ENCODE assay signal across 30 cellular contexts in the genomic region with DNA sequence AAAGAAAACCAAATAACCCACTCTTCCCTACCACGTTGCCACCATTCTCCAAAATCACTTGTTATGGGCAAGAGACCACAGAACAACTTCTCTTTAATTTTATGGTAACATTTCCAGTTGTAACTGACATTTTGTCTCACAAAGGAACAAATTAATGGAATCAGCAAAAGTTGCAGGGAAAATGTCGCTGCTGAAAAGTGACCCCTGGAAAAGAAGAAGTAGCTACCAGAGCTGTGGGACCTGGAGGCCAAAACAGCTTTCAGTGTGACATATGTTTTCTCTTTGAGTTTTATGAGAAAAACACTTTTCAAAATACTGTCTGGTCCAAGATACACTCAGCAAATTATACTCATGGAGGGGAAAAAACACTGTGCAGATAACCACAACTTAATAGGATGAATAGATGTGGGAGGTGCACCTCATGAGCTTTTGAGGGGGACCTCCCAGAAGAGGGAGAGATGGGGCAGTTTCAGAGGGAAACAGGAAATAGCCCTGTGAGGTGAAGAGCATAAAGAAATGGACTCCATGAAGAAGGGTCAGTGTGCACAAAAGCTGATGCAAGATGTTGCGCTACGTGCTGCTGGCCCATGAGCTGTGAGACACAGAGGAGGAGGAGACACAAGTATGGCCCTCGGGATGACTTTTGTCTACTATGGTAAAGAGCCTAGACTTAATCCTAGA.
DNase-seq lines count a peak whose midpoint lies in the region; ATAC-seq and FAIRE-seq lines count a peak whose summit lies in the region.
"Had no signal": no experiment of that assay in that cellular context is flagged by ENCODE, and none has a peak within 500 bp of the region (broad histone marks: within the 10 kb centered on the region; RNA-seq: fewer than 3 reads in every experiment).

No MANE protein-coding gene starts in this region.

- peak; percentile 59 for FAIRE-seq in endometrium (lab: Jason Lieb, UNC)
- FAIRE-seq: A549, GM19239 had no signal

- H3K27me3 Mint-ChIP-seq in activated naive CD8-positive, alpha-beta T cell treated with anti-CD3 and anti-CD28 coated beads for 36 hours: no peaks in the 10 kb centered on the region
- no peaks in the 10 kb centered on the region for H3K27me3 Mint-ChIP-seq in activated naive CD8-positive, alpha-beta T cell treated with anti-CD3 and anti-CD28 coated beads, Interleukin-2, amount 50 U/mL, for 24 hours
- no peaks in the 10 kb centered on the region for H3K27me3 Mint-ChIP-seq in stimulated activated naive B cell treated with anti-CD40 and anti-IgM and Interleukin-4, amounts not matched to agents 10 μg/mL and 1 μg/mL and 100 μg/mL, for 72 hours
- H3K27me3 Mint-ChIP-seq: stimulated activated naive CD8-positive, alpha-beta T cell treated with anti-CD3 and anti-CD28 coated beads, Interleukin-15, amount 100 ng/mL, for 72 hours; T-cell had no signal

- no peak overlapping the region for H3K4me3 Mint-ChIP-seq in activated naive CD8-positive, alpha-beta T cell treated with anti-CD3 and anti-CD28 coated beads for 36 hours
- H3K4me3 Mint-ChIP-seq in activated naive CD8-positive, alpha-beta T cell treated with anti-CD3 and anti-CD28 coated beads, Interleukin-2, amount 50 U/mL, for 24 hours: no peak overlapping the region
- peak overlapping the region; percentile 1 to 17 for H3K4me3 Mint-ChIP-seq in stimulated activated naive B cell treated with anti-CD40 and anti-IgM and Interleukin-4, amounts not matched to agents 10 μg/mL and 1 μg/mL and 100 μg/mL, for 72 hours
- H3K4me3 Mint-ChIP-seq: stimulated activated naive CD8-positive, alpha-beta T cell treated with anti-CD3 and anti-CD28 coated beads, Interleukin-15, amount 100 ng/mL, for 72 hours; T-cell had no signal

- H3K9me3 Mint-ChIP-seq in activated naive CD8-positive, alpha-beta T cell treated with anti-CD3 and anti-CD28 coated beads for 36 hours: no peaks in the 10 kb centered on the region
- no peaks in the 10 kb centered on the region for H3K9me3 Mint-ChIP-seq in activated naive CD8-positive, alpha-beta T cell treated with anti-CD3 and anti-CD28 coated beads, Interleukin-2, amount 50 U/mL, for 24 hours
- peaks cover 0 to 3% of the 10 kb centered on the region in 2 donors for H3K9me3 Mint-ChIP-seq in stimulated activated naive B cell treated with anti-CD40 and anti-IgM and Interleukin-4, amounts not matched to agents 10 μg/mL and 1 μg/mL and 100 μg/mL, for 72 hours
- H3K9me3 Mint-ChIP-seq: stimulated activated naive CD8-positive, alpha-beta T cell treated with anti-CD3 and anti-CD28 coated beads, Interleukin-15, amount 100 ng/mL, for 72 hours had no signal

- H3K4me1 Mint-ChIP-seq in activated naive CD8-positive, alpha-beta T cell treated with anti-CD3 and anti-CD28 coated beads for 36 hours: peaks cover 8% of the 10 kb centered on the region
- peaks cover 4% of the 10 kb centered on the region for H3K4me1 Mint-ChIP-seq in activated naive CD8-positive, alpha-beta T cell treated with anti-CD3 and anti-CD28 coated beads, Interleukin-2, amount 50 U/mL, for 24 hours
- H3K4me1 Mint-ChIP-seq in stimulated activated naive B cell treated with anti-CD40 and anti-IgM and Interleukin-4, amounts not matched to agents 10 μg/mL and 1 μg/mL and 100 μg/mL, for 72 hours: peaks cover 29 to 51% of the 10 kb centered on the region in 2 donors

- peak overlapping the region; percentile 23 for H3K27ac Mint-ChIP-seq in activated naive CD8-positive, alpha-beta T cell treated with anti-CD3 and anti-CD28 coated beads for 36 hours
- H3K27ac Mint-ChIP-seq in activated naive CD8-positive, alpha-beta T cell treated with anti-CD3 and anti-CD28 coated beads, Interleukin-2, amount 50 U/mL, for 24 hours: no peak overlapping the region
- H3K27ac Mint-ChIP-seq in stimulated activated naive B cell treated with anti-CD40 and anti-IgM and Interleukin-4, amounts not matched to agents 10 μg/mL and 1 μg/mL and 100 μg/mL, for 72 hours: peak overlapping the region; percentile 31
- H3K27ac Mint-ChIP-seq: stimulated activated naive CD8-positive, alpha-beta T cell treated with anti-CD3 and anti-CD28 coated beads, Interleukin-15, amount 100 ng/mL, for 72 hours; T-cell had no signal

- peaks cover 26% of the 10 kb centered on the region for H3K36me3 Mint-ChIP-seq in activated naive CD8-positive, alpha-beta T cell treated with anti-CD3 and anti-CD28 coated beads for 36 hours
- H3K36me3 Mint-ChIP-seq in activated naive CD8-positive, alpha-beta T cell treated with anti-CD3 and anti-CD28 coated beads, Interleukin-2, amount 50 U/mL, for 24 hours (ENCODE audit: low read depth): peaks cover 20% of the 10 kb centered on the region
- peaks cover 21 to 45% of the 10 kb centered on the region in 2 donors for H3K36me3 Mint-ChIP-seq in stimulated activated naive B cell treated with anti-CD40 and anti-IgM and Interleukin-4, amounts not matched to agents 10 μg/mL and 1 μg/mL and 100 μg/mL, for 72 hours

- no peak for DNase-seq in activated naive CD8-positive, alpha-beta T cell treated with anti-CD3 and anti-CD28 coated beads for 36 hours
- DNase-seq in activated naive CD8-positive, alpha-beta T cell treated with anti-CD3 and anti-CD28 coated beads, Interleukin-2, amount 50 U/mL, for 24 hours: no peak
- DNase-seq in NOMO-1 treated with dmso at 0.1 percent for 144 hours (lab: John Stamatoyannopoulos, UW; ENCODE audit: unreplicated experiment): peak; percentile 23
- DNase-seq in stimulated activated naive B cell treated with anti-CD40 and anti-IgM and Interleukin-4, amounts not matched to agents 10 μg/mL and 1 μg/mL and 100 μg/mL, for 72 hours: no peak
- no peak for DNase-seq in HuH-7 (ENCODE audit: low spot score)
- DNase-seq in UCSD-AML1 (lab: John Stamatoyannopoulos, UW; ENCODE audit: unreplicated experiment): no peak
- no peak for DNase-seq in stimulated activated CD4-positive, alpha-beta T cell treated with anti-CD3 and anti-CD28 coated beads, Interleukin-1b, Interleukin-23, amount 100 ng/mL, for 48 hours
- DNase-seq: activated CD4-positive, alpha-beta T cell treated with anti-CD3 and anti-CD28 coated beads for 1 hour; activated CD8-positive, alpha-beta memory T cell treated with anti-CD3 and anti-CD28 coated beads for 24 hours; activated gamma-delta T cell; AML-193; central memory CD4-positive, alpha-beta T cell; dermis blood vessel endothelial cell; DMS153; H7; hippocampal formation; KG1; left cardiac atrium; NCI-H1048; NCI-H1694; NCI-H524 treated with DMSO at 0.1 percent for 48 hours; sigmoid colon; stimulated activated CD4-positive, alpha-beta T cell treated with anti-CD3 and anti-CD28 coated beads, Interleukin-15, amount 100 ng/mL, for 24 hours; stimulated activated naive CD8-positive, alpha-beta T cell treated with anti-CD3 and anti-CD28 coated beads, Interleukin-15, amount 100 ng/mL, for 72 hours; T-cell; thyroid gland had no signal

- ATAC-seq in activated naive CD8-positive, alpha-beta T cell treated with anti-CD3 and anti-CD28 coated beads, Interleukin-2, amount 50 U/mL, for 24 hours: no peak
- peak; percentile 51 to 58 for ATAC-seq in stimulated activated naive B cell treated with anti-CD40 and anti-IgM and Interleukin-4, amounts not matched to agents 10 μg/mL and 1 μg/mL and 100 μg/mL, for 72 hours (replicated peaks)
- ATAC-seq: A549; gastroesophageal sphincter; left cardiac atrium; stimulated activated naive CD8-positive, alpha-beta T cell treated with anti-CD3 and anti-CD28 coated beads, Interleukin-15, amount 100 ng/mL, for 72 hours; T-cell had no signal

Comparison
In these comparisons a context has a peak if more than half of its experiments do, and no peak if none do; other contexts are left out.
1. H3K4me3 Mint-ChIP-seq: peak in stimulated activated naive B cell treated with anti-CD40 and anti-IgM and Interleukin-4, amounts not matched to agents 10 μg/mL and 1 μg/mL and 100 μg/mL, for 72 hours (2 of 2); none in activated naive CD8-positive, alpha-beta T cell treated with anti-CD3 and anti-CD28 coated beads for 36 hours (single experiment) and activated naive CD8-positive, alpha-beta T cell treated with anti-CD3 and anti-CD28 coated beads, Interleukin-2, amount 50 U/mL, for 24 hours (single experiment).